8 cellular contexts compared by ENCODE assay signal in the genomic region with DNA sequence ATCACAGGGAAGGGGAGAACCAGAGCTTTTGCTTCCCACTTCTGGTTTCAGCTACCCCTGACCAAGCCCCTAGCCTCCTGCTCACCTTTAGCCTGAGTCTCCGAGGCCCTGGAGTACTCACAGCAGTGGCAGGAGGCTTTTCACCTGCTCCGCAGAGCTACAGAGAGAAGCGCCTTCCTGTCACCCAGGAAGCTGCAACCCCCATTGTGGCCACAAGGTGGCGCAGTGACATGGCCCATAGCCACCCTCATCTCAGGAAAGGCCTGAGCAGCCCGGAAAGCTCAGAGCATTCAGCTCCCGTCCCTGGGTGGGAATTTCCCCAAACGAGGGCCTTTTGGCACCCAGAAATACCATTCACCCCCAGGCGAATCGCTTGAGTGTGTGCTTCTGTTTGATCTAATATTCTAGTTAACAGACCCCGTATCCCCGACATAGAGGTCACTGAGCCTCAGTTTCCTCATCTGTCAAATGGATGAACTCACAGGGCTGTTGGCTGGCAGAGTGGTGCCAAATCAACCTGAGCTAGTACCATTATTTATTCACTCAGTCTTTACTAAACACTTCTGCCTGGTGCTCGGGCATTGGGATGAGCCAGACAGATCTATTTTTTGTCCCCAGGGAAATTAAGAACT. TPM values are rescaled to one million over a fixed set of nuclear protein-coding genes. Genes with fewer than 3 reads are reported as not detected.
A peak's percentile ranks its signal among the peaks of the same experiment; 100 is the strongest.
DNase-seq lines count a peak whose midpoint lies in the region; ATAC-seq and TF ChIP-seq lines count a peak whose summit lies in the region.

No MANE protein-coding gene starts in this region.

- H3K9me3 ChIP-seq in testis = no peaks in the 10 kb centered on the region

- DNase-seq in AG20443 (ENCODE audit: low spot score) (peak; percentile 91), LHCN-M2 (ENCODE audit: low read depth) (peak; percentile 70), RWPE1 (ENCODE audit: low spot score) (peak; percentile 87), foreskin melanocyte (peak; percentile 70), omental fat pad (ENCODE audit: low spot score) (peak; percentile 97), testis (peak; percentile 92)
- peak; percentile 82 for DNase-seq in activated T-helper 9 cell treated with anti-CD3 and anti-CD28 coated beads, Interleukin-2, amount 50 U/mL, for 16 hours (ENCODE audit: low read depth)

- peak; percentile 59 for ATAC-seq in GM19351 (IDR thresholded peaks at IDR 0.05; ENCODE audit: unreplicated experiment)
- ATAC-seq in omental fat pad (ENCODE audit: low FRiP score) = peak; percentile 58

- no peaks in the 10 kb centered on the region for H3K36me3 ChIP-seq in testis (ENCODE audit: low read depth, missing control alignments)

- peak overlapping the region; percentile 21; the same call in 1 of the 2 replicates for H3K27ac ChIP-seq in RWPE1
- no peak overlapping the region for H3K27ac ChIP-seq in testis

- POLR2A ChIA-PET in RWPE1 (lab: Yijun Ruan, JAX; ENCODE audit: low non-redundant PET) = no interaction called here

- CTCF ChIA-PET in RWPE1 (lab: Yijun Ruan, JAX) = interaction anchor here (0.6 to 2.0 kb wide), 31 partner anchors 11 to 359 kb away, joined by 3 to 15 read pairs (median 4); a partner anchor contains a TSS

- 38 to 53% methylated on average over 9 to 12 of the region's 12 CpGs for WGBS in testis, 2 donors

- no peak overlapping the region for H3K4me3 ChIP-seq in testis

- intact Hi-C loops in testis (cut with DNase I; ENCODE audit: low total_unique reads) = loop anchor here (5.0 kb wide), 1 partner anchor 72 kb away; no protein-coding TSS in a partner anchor

- peaks cover 13% of the 10 kb centered on the region for H3K4me1 ChIP-seq in testis

- TF ChIP-seq CTCF in RWPE1 (conservative IDR thresholded peaks at IDR 0.05; ENCODE audit: low read depth) (peak; percentile 92), omental fat pad (IDR thresholded peaks at IDR 0.05) (peak in 2 of 3 donors; percentile 93 to 97), testis (IDR thresholded peaks at IDR 0.05) (peak; percentile 95 to 99 (median 97))

- no peak for TF ChIP-seq POLR2A in testis (IDR thresholded peaks at IDR 0.05)

- no peaks in the 10 kb centered on the region for H3K27me3 ChIP-seq in testis

RNA-seq across cellular contexts. Expression of a gene that starts 25.3 kb away (rescaled TPM):
- total RNA-seq in LHCN-M2 (2014; rRNA removed) (0.51 TPM in 1 of 2 replicates, not detected in the other), omental fat pad (not detected), testis (1 to 10 TPM in 1 of 2 donors, under 1 TPM in 1; 0.87 to 1.7 TPM)
- polyA plus RNA-seq in LHCN-M2 (2012) = not detected
- polyA plus RNA-seq in testis (ENCODE audit: insufficient read depth, low read depth, low replicate concordance) = not detected

RNA-seq across cellular contexts. Expression of a gene that starts 39.3 kb away (rescaled TPM):
- total RNA-seq in LHCN-M2 (2014; rRNA removed) (15.7 and 18.6 TPM in 2 replicates), omental fat pad (10 to 100 TPM; 10.4 to 13.9 (median 11.2) TPM), testis (10 to 100 TPM; 26.6 to 28.6 TPM)
- 15.7 TPM for polyA plus RNA-seq in LHCN-M2 (2012)
- 16.3 TPM for polyA plus RNA-seq in testis (ENCODE audit: insufficient read depth, low read depth, low replicate concordance)
